In the genomic region with DNA sequence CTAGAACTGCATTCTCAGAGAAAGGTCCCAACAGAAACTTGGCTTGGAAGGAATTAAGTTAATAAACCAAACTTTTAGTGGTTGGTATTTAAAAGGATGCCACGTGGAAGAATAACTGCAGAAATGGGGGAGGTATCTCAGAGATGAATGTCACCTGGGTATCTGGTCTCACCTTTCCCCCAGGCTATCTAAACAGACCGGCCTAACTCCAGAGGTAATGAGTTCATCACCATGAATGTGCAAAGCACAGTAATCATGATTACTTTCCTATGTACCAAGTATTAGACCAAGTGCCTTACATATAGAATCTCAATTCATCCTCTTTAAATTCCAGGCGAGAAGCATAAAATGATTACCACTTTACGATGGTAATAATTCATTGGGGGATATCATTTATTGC, we compare ENCODE assay signal across 19 cellular contexts.
"Had no signal": no experiment of that assay in that cellular context is flagged by ENCODE, and none has a peak within 500 bp of the region (broad histone marks: within the 10 kb centered on the region; RNA-seq: fewer than 3 reads in every experiment).

No MANE protein-coding gene starts in this region.

- H3K27ac Mint-ChIP-seq: activated naive CD4-positive, alpha-beta T cell treated with anti-CD3 and anti-CD28 coated beads, Interleukin-2, amount 10 ng/mL, durations not matched to agents 7 days and 5 days; activated T-helper 17 cell treated with anti-CD3 and anti-CD28 coated beads, Interleukin-2, amount 50 U/mL, for 72 hours; naive thymus-derived CD4-positive, alpha-beta T cell had no signal

- H3K36me3 ChIP-seq: heart left ventricle, right atrium auricular region, suprapubic skin had no signal

- H3K27me3 Mint-ChIP-seq: activated naive CD4-positive, alpha-beta T cell treated with anti-CD3 and anti-CD28 coated beads, Interleukin-2, amount 10 ng/mL, durations not matched to agents 7 days and 5 days; progenitor cell of endocrine pancreas; type B pancreatic cell had no signal

- H3K27me3 ChIP-seq: heart left ventricle, right atrium auricular region, suprapubic skin had no signal

- ATAC-seq: activated CD4-positive, CD25-positive, alpha-beta regulatory T cell treated with anti-CD3 and anti-CD28 coated beads, Interleukin-2, amount 50 U/mL, for 24 hours; activated T-helper 17 cell treated with anti-CD3 and anti-CD28 coated beads, Interleukin-2, amount 50 U/mL, for 72 hours; heart left ventricle; naive thymus-derived CD4-positive, alpha-beta T cell had no signal

- H3K9me3 Mint-ChIP-seq: activated naive CD4-positive, alpha-beta T cell treated with anti-CD3 and anti-CD28 coated beads, Interleukin-2, amount 10 ng/mL, durations not matched to agents 7 days and 5 days; activated T-helper 17 cell treated with anti-CD3 and anti-CD28 coated beads, Interleukin-2, amount 50 U/mL, for 72 hours had no signal

- H3K4me1 Mint-ChIP-seq: activated naive CD4-positive, alpha-beta T cell treated with anti-CD3 and anti-CD28 coated beads, Interleukin-2, amount 10 ng/mL, durations not matched to agents 7 days and 5 days; activated T-helper 17 cell treated with anti-CD3 and anti-CD28 coated beads, Interleukin-2, amount 50 U/mL, for 72 hours; naive thymus-derived CD4-positive, alpha-beta T cell had no signal

- H3K9me3 ChIP-seq: heart left ventricle, right atrium auricular region, suprapubic skin had no signal

- DNase-seq: activated CD4-positive, alpha-beta T cell treated with anti-CD3 and anti-CD28 coated beads, Interleukin-2, amount 50 U/mL, for 1 hour; activated naive CD4-positive, alpha-beta T cell treated with anti-CD3 and anti-CD28 coated beads, Interleukin-2, amount 10 ng/mL, durations not matched to agents 7 days and 5 days; caudate nucleus; heart left ventricle; naive thymus-derived CD4-positive, alpha-beta T cell; nucleus accumbens; stimulated activated CD4-positive, alpha-beta T cell treated with anti-CD3 and anti-CD28 coated beads, Interleukin-4, amount 100 ng/mL, for 4 hours; stimulated activated CD8-positive, alpha-beta memory T cell treated with anti-CD3 and anti-CD28 coated beads, Interleukin-4, amount 100 ng/mL, for 48 hours; stimulated activated naive CD4-positive, alpha-beta T cell treated with Interleukin-2 at 50 U/mL for 16 hours had no signal

- H3K27ac ChIP-seq: coronary artery, heart left ventricle, right atrium auricular region, suprapubic skin had no signal

- H3K4me3 Mint-ChIP-seq: activated naive CD4-positive, alpha-beta T cell treated with anti-CD3 and anti-CD28 coated beads, Interleukin-2, amount 10 ng/mL, durations not matched to agents 7 days and 5 days; activated T-helper 17 cell treated with anti-CD3 and anti-CD28 coated beads, Interleukin-2, amount 50 U/mL, for 72 hours; naive thymus-derived CD4-positive, alpha-beta T cell had no signal

- H3K4me3 ChIP-seq: coronary artery, heart left ventricle, lung, right atrium auricular region, smooth muscle cell, suprapubic skin had no signal

- FAIRE-seq: frontal cortex had no signal

- H3K36me3 Mint-ChIP-seq: activated naive CD4-positive, alpha-beta T cell treated with anti-CD3 and anti-CD28 coated beads, Interleukin-2, amount 10 ng/mL, durations not matched to agents 7 days and 5 days; naive thymus-derived CD4-positive, alpha-beta T cell; type B pancreatic cell had no signal
